Comparison of ENCODE assay signal across 17 cellular contexts in genomic region chr4:40432504-40432903, GRCh38.
DNase-seq lines count a peak whose midpoint lies in the region; ATAC-seq and TF ChIP-seq lines count a peak whose summit lies in the region.
"Had no signal": no experiment of that assay in that cellular context is flagged by ENCODE, and none has a peak within 500 bp of the region (broad histone marks: within the 10 kb centered on the region; RNA-seq: fewer than 3 reads in every experiment).

No MANE protein-coding gene starts in this region.

- intact Hi-C loops in activated CD4-positive, alpha-beta T cell treated with anti-CD3 and anti-CD28 coated beads for 36 hours (cut with DNase I, micrococcal nuclease), result loop anchor here (2.0 to 10.0 kb wide), 4 partner anchors 34 to 375 kb away; partner anchors contain the start of gene N4BP2 (in 1 of the 2)
- intact Hi-C loops in CD4-positive, alpha-beta T cell (cut with DNase I, micrococcal nuclease), result no loop called here

- CTCF ChIA-PET in activated CD4-positive, alpha-beta T cell treated with anti-CD3 and anti-CD28 coated beads for 36 hours (lab: Charles Lee), result no interaction called here
- CTCF ChIA-PET in CD4-positive, alpha-beta T cell (lab: Charles Lee), result no interaction called here
- CTCF ChIA-PET in activated CD8-positive, alpha-beta T cell treated with anti-CD3 and anti-CD28 coated beads, Interleukin-2, amount 10 ng/mL, durations not matched to agents 7 days and 5 days (lab: Charles Lee), result no interaction called here

- no peaks in the 10 kb centered on the region for H3K9me3 Mint-ChIP-seq in activated CD4-positive, alpha-beta T cell treated with anti-CD3 and anti-CD28 coated beads for 36 hours (ENCODE audit: low read depth)
- H3K9me3 Mint-ChIP-seq in CD4-positive, alpha-beta T cell, result no peaks in the 10 kb centered on the region
- peaks cover 23% of the 10 kb centered on the region for H3K9me3 Mint-ChIP-seq in activated CD8-positive, alpha-beta T cell treated with anti-CD3 and anti-CD28 coated beads, Interleukin-2, amount 10 ng/mL, durations not matched to agents 7 days and 5 days (ENCODE audit: insufficient read depth)
- no peaks in the 10 kb centered on the region for H3K9me3 Mint-ChIP-seq in nephron progenitor cell

- H3K4me1 Mint-ChIP-seq in activated CD4-positive, alpha-beta T cell treated with anti-CD3 and anti-CD28 coated beads for 36 hours, result peaks cover 20% of the 10 kb centered on the region
- H3K4me1 Mint-ChIP-seq in CD4-positive, alpha-beta T cell (ENCODE audit: low read depth), result peaks cover 22% of the 10 kb centered on the region
- H3K4me1 Mint-ChIP-seq in activated CD8-positive, alpha-beta T cell treated with anti-CD3 and anti-CD28 coated beads, Interleukin-2, amount 10 ng/mL, durations not matched to agents 7 days and 5 days (ENCODE audit: low read depth), result peaks cover 58% of the 10 kb centered on the region
- peaks cover 9% of the 10 kb centered on the region for H3K4me1 Mint-ChIP-seq in nephron progenitor cell

- POLR2A ChIA-PET in activated CD4-positive, alpha-beta T cell treated with anti-CD3 and anti-CD28 coated beads for 36 hours (lab: Charles Lee), result no interaction called here
- POLR2A ChIA-PET in CD4-positive, alpha-beta T cell (lab: Charles Lee), result no interaction called here
- POLR2A ChIA-PET in activated CD8-positive, alpha-beta T cell treated with anti-CD3 and anti-CD28 coated beads, Interleukin-2, amount 10 ng/mL, durations not matched to agents 7 days and 5 days (lab: Charles Lee), result interaction anchor here (0.9 kb wide), 1 partner anchor 974 kb away, joined by 3 read pairs; the partner anchor contains the start of genes LIAS and RPL9

- peak overlapping the region; percentile 51 for H3K27ac Mint-ChIP-seq in activated CD4-positive, alpha-beta T cell treated with anti-CD3 and anti-CD28 coated beads for 36 hours
- H3K27ac Mint-ChIP-seq in CD4-positive, alpha-beta T cell, result peak overlapping the region; percentile 61
- H3K27ac Mint-ChIP-seq in activated CD8-positive, alpha-beta T cell treated with anti-CD3 and anti-CD28 coated beads, Interleukin-2, amount 10 ng/mL, durations not matched to agents 7 days and 5 days, result peak overlapping the region; percentile 84
- peak overlapping the region; percentile 69 for H3K27ac Mint-ChIP-seq in nephron progenitor cell

- ATAC-seq in activated CD4-positive, alpha-beta T cell treated with anti-CD3 and anti-CD28 coated beads for 36 hours, result no peak
- no peak for ATAC-seq in CD4-positive, alpha-beta T cell (ENCODE audit: poor library complexity)
- no peak for ATAC-seq in activated CD8-positive, alpha-beta T cell treated with anti-CD3 and anti-CD28 coated beads, Interleukin-2, amount 10 ng/mL, durations not matched to agents 7 days and 5 days
- ATAC-seq in GM21515 (IDR thresholded peaks at IDR 0.05; ENCODE audit: unreplicated experiment) (no peak), HG02840 (IDR thresholded peaks at IDR 0.05; ENCODE audit: low FRiP score, unreplicated experiment) (no peak)
- ATAC-seq: K562 had no signal

- no peak for DNase-seq in activated CD4-positive, alpha-beta T cell treated with anti-CD3 and anti-CD28 coated beads for 36 hours
- DNase-seq in activated CD4-positive, alpha-beta T cell treated with anti-CD3 and anti-CD28 coated beads, Interleukin-2, amount 50 U/mL, for 4 hours, result no peak
- no peak for DNase-seq in CD4-positive, alpha-beta T cell
- DNase-seq in activated CD8-positive, alpha-beta T cell treated with anti-CD3 and anti-CD28 coated beads, Interleukin-2, amount 10 ng/mL, durations not matched to agents 7 days and 5 days, result no peak
- no peak for DNase-seq in nephron progenitor cell
- no peak for DNase-seq in NCI-H1105 treated with DMSO at 0.1 percent for 48 hours (lab: John Stamatoyannopoulos, UW)
- DNase-seq: COR-L47, GOT3, MV-4-11, NCI-H1436, NCI-H2029 treated with DMSO at 0.1 percent for 48 hours, NCI-H748 treated with DMSO at 0.1 percent for 48 hours, OCI-M1 had no signal

- H3K4me3 Mint-ChIP-seq in activated CD4-positive, alpha-beta T cell treated with anti-CD3 and anti-CD28 coated beads for 36 hours, result no peak overlapping the region
- no peak overlapping the region for H3K4me3 Mint-ChIP-seq in CD4-positive, alpha-beta T cell
- H3K4me3 Mint-ChIP-seq in activated CD8-positive, alpha-beta T cell treated with anti-CD3 and anti-CD28 coated beads, Interleukin-2, amount 10 ng/mL, durations not matched to agents 7 days and 5 days, result peak overlapping the region; percentile 25
- H3K4me3 Mint-ChIP-seq in nephron progenitor cell, result no peak overlapping the region

- no peaks in the 10 kb centered on the region for H3K27me3 Mint-ChIP-seq in activated CD4-positive, alpha-beta T cell treated with anti-CD3 and anti-CD28 coated beads for 36 hours
- H3K27me3 Mint-ChIP-seq in CD4-positive, alpha-beta T cell, result no peaks in the 10 kb centered on the region
- no peaks in the 10 kb centered on the region for H3K27me3 Mint-ChIP-seq in activated CD8-positive, alpha-beta T cell treated with anti-CD3 and anti-CD28 coated beads, Interleukin-2, amount 10 ng/mL, durations not matched to agents 7 days and 5 days (ENCODE audit: low read depth)
- H3K27me3 Mint-ChIP-seq in nephron progenitor cell (ENCODE audit: low read depth, poor library complexity), result no peaks in the 10 kb centered on the region

- no peak for TF ChIP-seq CTCF in CD4-positive, alpha-beta T cell (IDR thresholded peaks at IDR 0.05)
- TF ChIP-seq CTCF in nephron progenitor cell (IDR thresholded peaks at IDR 0.05), result no peak

- no peaks in the 10 kb centered on the region for H3K36me3 Mint-ChIP-seq in activated CD4-positive, alpha-beta T cell treated with anti-CD3 and anti-CD28 coated beads for 36 hours (ENCODE audit: low read depth)
- no peaks in the 10 kb centered on the region for H3K36me3 Mint-ChIP-seq in CD4-positive, alpha-beta T cell (ENCODE audit: low read depth)
- peaks cover 41% of the 10 kb centered on the region for H3K36me3 Mint-ChIP-seq in activated CD8-positive, alpha-beta T cell treated with anti-CD3 and anti-CD28 coated beads, Interleukin-2, amount 10 ng/mL, durations not matched to agents 7 days and 5 days (ENCODE audit: low read depth)
- H3K36me3 Mint-ChIP-seq in nephron progenitor cell (ENCODE audit: low read depth), result peaks cover 17% of the 10 kb centered on the region

- H3K27me3 ChIP-seq in CD4-positive, alpha-beta T cell (ENCODE audit: control insufficient read depth, insufficient read depth, low read length), result no peaks in the 10 kb centered on the region
- H3K27me3 ChIP-seq: BLaER1 treated with 17β-estradiol and CSF1 and Interleukin-3, amounts not matched to agents 10 nM and 100 nM had no signal

- no peaks in the 10 kb centered on the region for H3K9me3 ChIP-seq in CD4-positive, alpha-beta T cell (ENCODE audit: control insufficient read depth, low read length)

- H3K27ac ChIP-seq in CD4-positive, alpha-beta T cell (ENCODE audit: low read depth, low read length), result no peak overlapping the region
- H3K27ac ChIP-seq: BLaER1 treated with 17β-estradiol and CSF1 and Interleukin-3, amounts not matched to agents 10 nM and 100 nM had no signal

Comparison
In these comparisons a context has a peak if more than half of its experiments do, and no peak if none do; other contexts are left out.
1. intact Hi-C loops: an anchor here in activated CD4-positive, alpha-beta T cell treated with anti-CD3 and anti-CD28 coated beads for 36 hours (2.0 to 10.0 kb wide); none called in CD4-positive, alpha-beta T cell.